ENCODE assay signal across 19 cellular contexts in the genomic region with DNA sequence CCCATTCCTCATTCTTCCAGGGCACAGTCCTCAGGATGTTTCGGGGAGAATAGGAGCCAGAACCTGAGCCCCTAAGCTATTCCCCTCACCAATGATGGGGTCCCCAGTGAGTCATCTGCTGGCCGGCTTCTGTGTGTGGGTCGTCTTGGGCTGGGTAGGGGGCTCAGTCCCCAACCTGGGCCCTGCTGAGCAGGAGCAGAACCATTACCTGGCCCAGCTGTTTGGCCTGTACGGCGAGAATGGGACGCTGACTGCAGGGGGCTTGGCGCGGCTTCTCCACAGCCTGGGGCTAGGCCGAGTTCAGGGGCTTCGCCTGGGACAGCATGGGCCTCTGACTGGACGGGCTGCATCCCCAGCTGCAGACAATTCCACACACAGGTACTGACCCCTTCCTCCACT. TPM values are rescaled to one million over a fixed set of nuclear protein-coding genes. Genes with fewer than 3 reads are reported as not detected.
"Had no signal": no experiment of that assay in that cellular context is flagged by ENCODE, and none has a peak within 500 bp of the region (broad histone marks: within the 10 kb centered on the region; RNA-seq: fewer than 3 reads in every experiment).

No MANE protein-coding gene starts in this region.

- H3K36me3 ChIP-seq: breast epithelium, thyroid gland had no signal

- H3K4me3 ChIP-seq: breast epithelium, left lung, thyroid gland, vagina had no signal

- ATAC-seq: activated T-helper 17 cell treated with anti-CD3 and anti-CD28 coated beads, Interleukin-2, amount 50 U/mL, for 72 hours; left lung; stimulated activated naive B cell treated with anti-CD40 and anti-IgM and Interleukin-4, amounts not matched to agents 10 μg/mL and 1 μg/mL and 100 μg/mL, for 72 hours had no signal

- H3K27me3 ChIP-seq: breast epithelium, left lung, thyroid gland, vagina had no signal

- FAIRE-seq: islet of Langerhans, TTC549 had no signal

- DNase-seq: activated CD4-positive, alpha-beta T cell treated with anti-CD3 and anti-CD28 coated beads, Interleukin-2, amount 50 U/mL, for 4 hours; activated naive CD4-positive, alpha-beta T cell treated with anti-CD3 and anti-CD28 coated beads for 36 hours; activated naive CD8-positive, alpha-beta T cell treated with anti-CD3 and anti-CD28 coated beads, Interleukin-2, amount 50 U/mL, for 24 hours; aorta; dermis blood vessel endothelial cell; endodermal cell; nephron progenitor cell; stimulated activated CD4-positive, alpha-beta T cell treated with anti-CD3 and anti-CD28 coated beads, Interleukin-2, amount 100 ng/mL, for 48 hours; stimulated activated naive B cell treated with anti-CD40 and anti-IgM and Interleukin-4, amounts not matched to agents 10 μg/mL and 1 μg/mL and 100 μg/mL, for 72 hours; T-helper 2 cell; thyroid gland had no signal

- H3K9me3 ChIP-seq: breast epithelium, left lung, thyroid gland, vagina had no signal

- H3K27ac ChIP-seq: breast epithelium, left lung, thyroid gland, vagina had no signal

- H3K4me1 ChIP-seq: breast epithelium, left lung, thyroid gland, vagina had no signal

RNA-seq across cellular contexts. Expression of a gene that starts 1.3 kb away (rescaled TPM):
- total RNA-seq: aorta, dermis blood vessel endothelial cell, epithelial cell of proximal tubule, osteocyte, thyroid gland, vagina had no signal
